8 cellular contexts compared by ENCODE assay signal in the genomic region with DNA sequence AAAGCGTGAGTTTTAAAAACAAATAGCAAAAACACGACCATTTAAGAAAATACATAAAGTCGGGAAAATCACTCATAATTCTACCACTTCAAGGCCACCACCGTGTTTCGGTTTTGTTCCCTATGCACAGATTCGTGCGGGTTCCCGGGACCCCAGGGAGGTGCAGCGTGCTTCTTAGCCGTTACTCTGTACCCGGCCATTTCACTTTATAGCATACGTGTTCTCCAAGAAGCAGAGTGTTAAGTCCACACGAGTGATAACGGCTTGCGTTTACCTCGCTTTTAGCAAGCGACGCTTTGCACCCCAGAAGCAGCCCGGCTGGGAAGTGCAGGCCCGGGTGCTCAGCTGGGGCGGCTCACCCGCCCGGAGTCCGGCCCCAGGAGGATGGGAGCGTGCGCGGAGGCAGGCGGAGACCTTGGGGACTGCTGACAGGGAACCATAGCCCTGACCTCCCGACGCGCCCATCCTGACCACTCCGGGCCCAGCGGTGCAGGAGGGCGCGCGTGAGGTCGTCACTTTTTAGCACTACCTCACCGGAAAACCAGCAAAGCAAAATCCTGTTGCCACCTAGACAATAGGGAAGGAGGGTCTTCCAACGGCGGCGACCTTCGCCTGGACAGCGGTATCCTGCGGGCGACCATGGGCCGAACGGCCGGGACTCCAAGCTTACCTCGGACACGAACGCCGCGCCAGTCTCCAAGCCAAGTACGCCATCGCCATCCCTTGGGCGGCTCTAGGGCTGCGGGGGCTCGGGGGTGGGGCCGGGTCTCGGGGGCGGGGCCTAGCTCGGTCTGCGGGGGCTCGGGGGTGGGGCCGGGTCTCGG. TPM values are rescaled to one million over a fixed set of nuclear protein-coding genes. Genes with fewer than 3 reads are reported as not detected.
DNase-seq lines count a peak whose midpoint lies in the region; ATAC-seq and TF ChIP-seq lines count a peak whose summit lies in the region.

A gene with protein sequence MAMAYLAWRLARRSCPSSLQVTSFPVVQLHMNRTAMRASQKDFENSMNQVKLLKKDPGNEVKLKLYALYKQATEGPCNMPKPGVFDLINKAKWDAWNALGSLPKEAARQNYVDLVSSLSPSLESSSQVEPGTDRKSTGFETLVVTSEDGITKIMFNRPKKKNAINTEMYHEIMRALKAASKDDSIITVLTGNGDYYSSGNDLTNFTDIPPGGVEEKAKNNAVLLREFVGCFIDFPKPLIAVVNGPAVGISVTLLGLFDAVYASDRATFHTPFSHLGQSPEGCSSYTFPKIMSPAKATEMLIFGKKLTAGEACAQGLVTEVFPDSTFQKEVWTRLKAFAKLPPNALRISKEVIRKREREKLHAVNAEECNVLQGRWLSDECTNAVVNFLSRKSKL (minus strand): TSS at position 735 of the 824 bp plus-strand sequence. CDS start 15 bp downstream, at position 720.

- POLR2A ChIA-PET in activated CD4-positive, alpha-beta T cell treated with anti-CD3 and anti-CD28 coated beads for 36 hours (lab: Charles Lee), result interaction anchor here (0.6 to 1.4 kb wide), 3 partner anchors 19 to 114 kb away, joined by 3 to 10 read pairs (median 3); a partner anchor contains a TSS

- ATAC-seq in HG02938 (IDR thresholded peaks at IDR 0.05; ENCODE audit: unreplicated experiment), result peak; percentile 49
- peak; percentile 37 for ATAC-seq in activated CD4-positive, alpha-beta T cell treated with anti-CD3 and anti-CD28 coated beads for 36 hours
- ATAC-seq in lung (ENCODE audit: insufficient read depth, low FRiP score), result peak; percentile 50

- H3K27ac Mint-ChIP-seq in activated CD4-positive, alpha-beta T cell treated with anti-CD3 and anti-CD28 coated beads for 36 hours, result peak within 1 kb of the TSS; percentile 85

- DNase-seq in activated CD8-positive, alpha-beta memory T cell treated with anti-CD3 and anti-CD28 coated beads for 1 hour (ENCODE audit: extremely low read depth in 1 of 2, low read depth in 1 of 2), result peak; percentile 13 to 27
- DNase-seq in activated CD8-positive, alpha-beta memory T cell treated with anti-CD3 and anti-CD28 coated beads for 24 hours, result no peak
- DNase-seq in NCI-H2227 (lab: John Stamatoyannopoulos, UW; ENCODE audit: unreplicated experiment) (peak; percentile 76), lung (ENCODE audit: low spot score) (peak; percentile 75)
- peak; percentile 73 for DNase-seq in activated CD4-positive, alpha-beta T cell treated with anti-CD3 and anti-CD28 coated beads for 36 hours
- DNase-seq in effector memory CD4-positive, alpha-beta T cell, result peak in 2 of 3 donors; percentile 28 to 36
- DNase-seq in stimulated activated CD4-positive, alpha-beta T cell treated with anti-CD3 and anti-CD28 coated beads, TNF-alpha, amount 100 ng/mL, for 48 hours (ENCODE audit: low read depth in 3 of 3), result peak; percentile 16 to 46 (median 28)

- peaks cover 13% of the 10 kb centered on the region for H3K36me3 ChIP-seq in effector memory CD4-positive, alpha-beta T cell (ENCODE audit: control insufficient read depth, insufficient read depth, low read length)
- H3K36me3 ChIP-seq in lung (ENCODE audit: control insufficient read depth in 2 of 2, insufficient read depth in 2 of 2, low read length in 2 of 2), result peaks cover 4 to 7% of the 10 kb centered on the region in 2 donors

- H3K4me3 ChIP-seq in effector memory CD4-positive, alpha-beta T cell (ENCODE audit: insufficient read depth, low read depth, low read length, poor library complexity, severe bottlenecking), result peak within 1 kb of the TSS; percentile 80
- peak within 1 kb of the TSS; percentile 94 for H3K4me3 ChIP-seq in lung

- peaks cover 45% of the 10 kb centered on the region for H3K4me1 Mint-ChIP-seq in activated CD4-positive, alpha-beta T cell treated with anti-CD3 and anti-CD28 coated beads for 36 hours

- CTCF ChIA-PET in activated CD4-positive, alpha-beta T cell treated with anti-CD3 and anti-CD28 coated beads for 36 hours (lab: Charles Lee), result interaction anchor here (0.6 to 1.4 kb wide), 3 partner anchors 10 to 75 kb away, joined by 3 to 5 read pairs (median 3); no protein-coding TSS in a partner anchor

- H3K27me3 Mint-ChIP-seq in activated CD4-positive, alpha-beta T cell treated with anti-CD3 and anti-CD28 coated beads for 36 hours, result no peaks in the 10 kb centered on the region

- intact Hi-C loops in activated CD4-positive, alpha-beta T cell treated with anti-CD3 and anti-CD28 coated beads for 36 hours (cut with DNase I, micrococcal nuclease), result loop anchor here (1.0 to 5.0 kb wide), 13 partner anchors 21 to 1136 kb away; a partner anchor contains a TSS

- peaks cover 8% of the 10 kb centered on the region for H3K4me1 ChIP-seq in effector memory CD4-positive, alpha-beta T cell (ENCODE audit: control insufficient read depth, insufficient read depth, low read length, poor library complexity, severe bottlenecking)
- H3K4me1 ChIP-seq in lung (ENCODE audit: control insufficient read depth in 2 of 2, insufficient read depth in 2 of 2, low read length in 2 of 2), result peaks cover 3 to 12% of the 10 kb centered on the region in 2 donors

- H3K4me3 Mint-ChIP-seq in activated CD4-positive, alpha-beta T cell treated with anti-CD3 and anti-CD28 coated beads for 36 hours, result peak within 1 kb of the TSS; percentile 79

- H3K27ac ChIP-seq in effector memory CD4-positive, alpha-beta T cell (ENCODE audit: insufficient read depth, low read length, poor library complexity, severe bottlenecking), result peak within 1 kb of the TSS; percentile 81
- H3K27ac ChIP-seq in lung (ENCODE audit: low read depth in 1 of 2, low read length in 1 of 2), result peak within 1 kb of the TSS; percentile 87 to 98

- H3K9me3 ChIP-seq in effector memory CD4-positive, alpha-beta T cell (ENCODE audit: control insufficient read depth, low read length), result no peaks in the 10 kb centered on the region
- H3K9me3 ChIP-seq in lung (ENCODE audit: control insufficient read depth in 2 of 2, insufficient read depth in 1 of 2, low read length in 1 of 2), result no peaks in the 10 kb centered on the region

- no peak for TF ChIP-seq CTCF in lung (IDR thresholded peaks at IDR 0.05; ENCODE audit: control extremely low read depth, extremely low read depth)

- H3K9me3 Mint-ChIP-seq in activated CD4-positive, alpha-beta T cell treated with anti-CD3 and anti-CD28 coated beads for 36 hours (ENCODE audit: low read depth), result peaks cover 8% of the 10 kb centered on the region

- no peaks in the 10 kb centered on the region for H3K27me3 ChIP-seq in effector memory CD4-positive, alpha-beta T cell (replicated peaks; ENCODE audit: control insufficient read depth, insufficient read depth, low read length, poor library complexity, severe bottlenecking)
- H3K27me3 ChIP-seq in lung (ENCODE audit: control insufficient read depth, insufficient read depth), result no peaks in the 10 kb centered on the region

- peaks cover 26% of the 10 kb centered on the region for H3K36me3 Mint-ChIP-seq in activated CD4-positive, alpha-beta T cell treated with anti-CD3 and anti-CD28 coated beads for 36 hours (ENCODE audit: low read depth)

- WGBS in lung, 2 donors, result 0 to 1% methylated on average over 61 to 66 of the region's 66 CpGs

RNA-seq across cellular contexts. Expression of the gene that starts here (rescaled TPM):
- 10 to 100 TPM; 38.4 to 40.1 TPM for total RNA-seq in activated CD4-positive, alpha-beta T cell treated with anti-CD3 and anti-CD28 coated beads for 36 hours
- 10 to 100 TPM; 42.6 to 68.0 TPM for total RNA-seq in lung
- 10 to 100 TPM; 18.9 to 27.6 TPM for polyA plus RNA-seq in lung
